Comparison of ENCODE assay signal across 10 cellular contexts in the genomic region with DNA sequence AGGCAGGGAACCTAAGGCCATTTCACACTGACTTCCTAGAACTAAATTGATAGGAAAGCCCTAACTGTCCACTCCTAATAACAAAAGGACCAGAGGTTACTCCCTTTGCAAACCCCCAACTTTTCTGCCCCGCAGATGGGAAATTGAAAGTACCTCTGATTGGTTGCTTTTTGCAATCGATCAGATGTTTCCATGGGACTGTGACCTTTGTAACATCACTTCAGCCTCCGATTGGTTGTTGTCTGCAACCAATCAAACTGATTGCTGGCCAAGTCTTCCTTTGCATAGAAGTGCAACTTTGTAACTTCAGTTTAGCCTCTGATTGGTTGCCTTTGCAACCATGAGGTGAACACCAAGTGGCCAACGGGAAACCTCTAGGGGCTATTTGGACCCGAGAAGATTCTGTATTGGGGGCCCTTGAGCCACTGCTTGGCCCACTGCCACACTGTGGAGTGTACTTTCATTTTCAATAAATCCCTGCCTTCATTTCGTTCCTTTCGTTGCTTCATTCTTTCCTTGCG. TPM values are rescaled to one million over a fixed set of nuclear protein-coding genes. Genes with fewer than 3 reads are reported as not detected.
DNase-seq lines count a peak whose midpoint lies in the region; ATAC-seq and TF ChIP-seq lines count a peak whose summit lies in the region.
"Had no signal": no experiment of that assay in that cellular context is flagged by ENCODE, and none has a peak within 500 bp of the region (broad histone marks: within the 10 kb centered on the region; RNA-seq: fewer than 3 reads in every experiment).

No MANE protein-coding gene starts in this region.

- in situ Hi-C loops in Panc1 (cut with HindIII; ENCODE audit: low pct_unique_long_range_greater_than_20kb, low sequenced_read_pairs), result no loop called here

- no peaks in the 10 kb centered on the region for H3K9me3 ChIP-seq in Panc1 (ENCODE audit: control insufficient read depth, insufficient read depth, low read depth, low read length)
- no peaks in the 10 kb centered on the region for H3K9me3 ChIP-seq in tibial artery

- POLR2A ChIA-PET in Panc1 (lab: Charles Lee), result no interaction called here

- H3K4me1 ChIP-seq in Panc1 (ENCODE audit: control insufficient read depth, insufficient read depth, low read length) (0 out of 2 replicates have a peak, but pooled peaks cover 4% of the 10 kb centered on the region), tibial artery (no peaks in the 10 kb centered on the region)

- CTCF ChIA-PET in activated CD8-positive, alpha-beta memory T cell treated with anti-CD3 and anti-CD28 coated beads, Interleukin-2, amount 10 ng/mL, durations not matched to agents 7 days and 5 days (lab: Charles Lee), result no interaction called here
- CTCF ChIA-PET in Panc1 (lab: Charles Lee), result interaction anchor here (0.6 kb wide), 1 partner anchor 14 kb away, joined by 5 read pairs; the partner anchor contains the start of gene RPUSD2

- H3K27me3 ChIP-seq in Panc1 (ENCODE audit: control insufficient read depth, insufficient read depth, low read length) (no peaks in the 10 kb centered on the region), tibial artery (no peaks in the 10 kb centered on the region)

- H3K27ac Mint-ChIP-seq in activated CD8-positive, alpha-beta memory T cell treated with anti-CD3 and anti-CD28 coated beads, Interleukin-2, amount 10 ng/mL, durations not matched to agents 7 days and 5 days, result peak overlapping the region; percentile 27
- H3K27ac Mint-ChIP-seq: activated naive CD8-positive, alpha-beta T cell had no signal

- H3K4me3 Mint-ChIP-seq in activated CD8-positive, alpha-beta memory T cell treated with anti-CD3 and anti-CD28 coated beads, Interleukin-2, amount 10 ng/mL, durations not matched to agents 7 days and 5 days, result peak overlapping the region; percentile 42
- H3K4me3 Mint-ChIP-seq: activated naive CD8-positive, alpha-beta T cell had no signal

- DNase-seq in activated CD8-positive, alpha-beta memory T cell treated with anti-CD3 and anti-CD28 coated beads, Interleukin-2, amount 10 ng/mL, durations not matched to agents 7 days and 5 days, result peak; percentile 58
- no peak for DNase-seq in activated CD8-positive, alpha-beta memory T cell treated with anti-CD3 and anti-CD28 coated beads, Interleukin-2, amount 50 U/mL, for 4 hours
- DNase-seq in Panc1 (ENCODE audit: low read depth, low spot score) (no peak), foreskin fibroblast (peak in 1 of 2 donors; percentile 34), tibial artery (no peak), hippocampal formation (lab: John Stamatoyannopoulos, UW) (no peak)
- DNase-seq in NK-92 treated with Interleukin-12 subunit alpha and Interleukin-12 subunit beta, amount 100 ng/mL, for 24 hours (lab: John Stamatoyannopoulos, UW), result no peak
- no peak for DNase-seq in effector CD8-positive, alpha-beta T cell (lab: John Stamatoyannopoulos, UW)
- DNase-seq: naive thymus-derived CD8-positive, alpha-beta T cell had no signal

- no TSS peak for BruUV-seq in Panc1 (replicated peaks; lab: Mats Ljungman, UMichigan)

- ATAC-seq in activated CD8-positive, alpha-beta memory T cell treated with anti-CD3 and anti-CD28 coated beads, Interleukin-2, amount 10 ng/mL, durations not matched to agents 7 days and 5 days, result peak; percentile 84
- ATAC-seq in Panc1, result peak; percentile 86

- no peaks in the 10 kb centered on the region for H3K9me3 Mint-ChIP-seq in activated CD8-positive, alpha-beta memory T cell treated with anti-CD3 and anti-CD28 coated beads, Interleukin-2, amount 10 ng/mL, durations not matched to agents 7 days and 5 days (ENCODE audit: low read depth)
- H3K9me3 Mint-ChIP-seq: naive thymus-derived CD8-positive, alpha-beta T cell had no signal

- H3K4me3 ChIP-seq in Panc1 (ENCODE audit: low read depth in 2 of 2, low read length in 2 of 2) (peak overlapping the region; percentile 52 to 83), foreskin fibroblast (ENCODE audit: low read depth in 1 of 2, low read length in 2 of 2) (peak overlapping the region; percentile 8 to 24), tibial artery (peak overlapping the region; percentile 32 to 38)

- TF ChIP-seq CTCF in Panc1 (IDR thresholded peaks at IDR 0.05) (no peak), foreskin fibroblast (IDR thresholded peaks at IDR 0.05; ENCODE audit: low read depth, low read length) (no peak), tibial artery (IDR thresholded peaks at IDR 0.05) (no peak)

- no peaks in the 10 kb centered on the region for H3K27me3 Mint-ChIP-seq in activated CD8-positive, alpha-beta memory T cell treated with anti-CD3 and anti-CD28 coated beads, Interleukin-2, amount 10 ng/mL, durations not matched to agents 7 days and 5 days
- H3K27me3 Mint-ChIP-seq: activated naive CD8-positive, alpha-beta T cell had no signal

- no peaks in the 10 kb centered on the region for H3K36me3 ChIP-seq in Panc1 (ENCODE audit: control insufficient read depth, insufficient read depth, low read length)
- H3K36me3 ChIP-seq in tibial artery, result no peaks in the 10 kb centered on the region

- H3K27ac ChIP-seq in Panc1 (ENCODE audit: low read length) (peak overlapping the region; percentile 89), tibial artery (no peak overlapping the region)

- H3K36me3 Mint-ChIP-seq in activated CD8-positive, alpha-beta memory T cell treated with anti-CD3 and anti-CD28 coated beads, Interleukin-2, amount 10 ng/mL, durations not matched to agents 7 days and 5 days, result peaks cover 2% of the 10 kb centered on the region
- H3K36me3 Mint-ChIP-seq: activated naive CD8-positive, alpha-beta T cell; naive thymus-derived CD8-positive, alpha-beta T cell had no signal

- H3K4me1 Mint-ChIP-seq in activated CD8-positive, alpha-beta memory T cell treated with anti-CD3 and anti-CD28 coated beads, Interleukin-2, amount 10 ng/mL, durations not matched to agents 7 days and 5 days, result peaks cover 5% of the 10 kb centered on the region
- H3K4me1 Mint-ChIP-seq: naive thymus-derived CD8-positive, alpha-beta T cell had no signal

- intact Hi-C loops in Panc1 (cut with micrococcal nuclease; ENCODE audit: unreplicated experiment) (no loop called here), tibial artery (cut with DNase I; ENCODE audit: low total_unique reads) (no loop called here)

RNA-seq across cellular contexts. Expression of gene KNL1, which starts 11.3 kb away (rescaled TPM):
- 10 to 100 TPM; 52.1 to 75.0 TPM for total RNA-seq in activated CD8-positive, alpha-beta memory T cell treated with anti-CD3 and anti-CD28 coated beads, Interleukin-2, amount 10 ng/mL, durations not matched to agents 7 days and 5 days
- 28.9 TPM for total RNA-seq in Panc1 (2021; ENCODE audit: unreplicated experiment)
- 7.2 TPM for polyA plus RNA-seq in Panc1 (2012; ENCODE audit: insufficient read length)

RNA-seq across cellular contexts. Expression of gene RPUSD2, which starts 13.7 kb away (rescaled TPM):
- 10 to 100 TPM; 17.6 to 17.7 TPM for total RNA-seq in activated CD8-positive, alpha-beta memory T cell treated with anti-CD3 and anti-CD28 coated beads, Interleukin-2, amount 10 ng/mL, durations not matched to agents 7 days and 5 days
- total RNA-seq in Panc1 (2021; ENCODE audit: unreplicated experiment), result 17.5 TPM
- polyA plus RNA-seq in Panc1 (2012; ENCODE audit: insufficient read length), result 15.3 TPM

RNA-seq across cellular contexts. Expression of gene CCDC32, which starts 17.9 kb away (rescaled TPM):
- total RNA-seq in activated CD8-positive, alpha-beta memory T cell treated with anti-CD3 and anti-CD28 coated beads, Interleukin-2, amount 10 ng/mL, durations not matched to agents 7 days and 5 days, result 10 to 100 TPM; 24.4 to 27.8 TPM
- total RNA-seq in Panc1 (2021; ENCODE audit: unreplicated experiment), result 29.8 TPM
- 17.5 TPM for polyA plus RNA-seq in Panc1 (2012; ENCODE audit: insufficient read length)

Comparison
In these comparisons a context has a peak if more than half of its experiments do, and no peak if none do; other contexts are left out.
1. H3K4me3 ChIP-seq: peak in every context shown above with its lines; median percentile 68 in Panc1; 35 in tibial artery; 16 in foreskin fibroblast.